In genomic region chr1:109373051-109373593, GRCh38 we compare ENCODE assay signal across 15 cellular contexts. TPM values are rescaled to one million over a fixed set of nuclear protein-coding genes. Genes with fewer than 3 reads are reported as not detected.
DNase-seq lines count a peak whose midpoint lies in the region; ATAC-seq and TF ChIP-seq lines count a peak whose summit lies in the region.
"Had no signal": no experiment of that assay in that cellular context is flagged by ENCODE, and none has a peak within 500 bp of the region (broad histone marks: within the 10 kb centered on the region; RNA-seq: fewer than 3 reads in every experiment).

No MANE protein-coding gene starts in this region.

- H3K36me3 Mint-ChIP-seq in type B pancreatic cell, result peaks cover 4% of the 10 kb centered on the region

- no peaks in the 10 kb centered on the region for H3K27me3 Mint-ChIP-seq in type B pancreatic cell

- H3K9me3 Mint-ChIP-seq in type B pancreatic cell, result no peaks in the 10 kb centered on the region

- H3K4me1 Mint-ChIP-seq in type B pancreatic cell (ENCODE audit: unreplicated experiment), result peaks cover 5% of the 10 kb centered on the region

- no peak overlapping the region for H3K27ac Mint-ChIP-seq in type B pancreatic cell

- peak; percentile 4 for DNase-seq in NOMO-1 treated with DMSO at 0.1 percent for 48 hours (lab: John Stamatoyannopoulos, UW; ENCODE audit: unreplicated experiment)
- DNase-seq in NOMO-1 (lab: John Stamatoyannopoulos, UW; ENCODE audit: unreplicated experiment in 2 of 2), result no peak
- no peak for DNase-seq in ascending aorta (ENCODE audit: low spot score in 2 of 2)
- no peak for DNase-seq in left lobe of liver (ENCODE audit: low spot score)
- DNase-seq in thyroid gland, result peak; percentile 43 to 48
- DNase-seq in DMS79 (lab: John Stamatoyannopoulos, UW), result no peak
- no peak for DNase-seq in type B pancreatic cell (ENCODE audit: extremely low spot score, unreplicated experiment)
- DNase-seq: DMS 273 treated with DMSO at 0.1 percent for 48 hours; effector memory CD4-positive, alpha-beta T cell; KBM-7; NCI-H1930; stimulated activated CD4-positive, alpha-beta T cell treated with anti-CD3 and anti-CD28 coated beads, Interleukin-4, amount 100 ng/mL, for 24 hours; stomach had no signal

- 43 to 53% methylated on average over 7 of the region's 7 CpGs for WGBS in thyroid gland, 2 donors

- TF ChIP-seq POLR2A in thyroid gland (IDR thresholded peaks at IDR 0.05), result no peak

- H3K4me1 ChIP-seq in ascending aorta (peaks cover 11 to 67% of the 10 kb centered on the region in 2 donors), thyroid gland (peaks cover 41 to 55% of the 10 kb centered on the region in 2 donors)

- H3K36me3 ChIP-seq in ascending aorta (peaks cover 0 to 3% of the 10 kb centered on the region in 2 donors), thyroid gland (no peaks in the 10 kb centered on the region)

- no peak for TF ChIP-seq CTCF in ascending aorta (IDR thresholded peaks at IDR 0.05)
- no peak for TF ChIP-seq CTCF in thyroid gland (IDR thresholded peaks at IDR 0.05)
- TF ChIP-seq CTCF in type B pancreatic cell (conservative IDR thresholded peaks at IDR 0.05), result no peak

- H3K27me3 ChIP-seq in ascending aorta (no peaks in the 10 kb centered on the region), thyroid gland (no peaks in the 10 kb centered on the region)
- H3K27me3 ChIP-seq: stomach had no signal

- ATAC-seq in left lobe of liver (peak; percentile 47), GM19324 (IDR thresholded peaks at IDR 0.05; ENCODE audit: low FRiP score, unreplicated experiment) (no peak)

- H3K4me3 ChIP-seq in ascending aorta (no peak overlapping the region), thyroid gland (replicated peaks in 1 of 3) (no peak overlapping the region)
- H3K4me3 ChIP-seq: lung, stomach had no signal

- intact Hi-C loops in ascending aorta (cut with DNase I), result no loop called here
- intact Hi-C loops in thyroid gland (cut with DNase I), result no loop called here

- H3K9me3 ChIP-seq in ascending aorta (no peaks in the 10 kb centered on the region), thyroid gland (no peaks in the 10 kb centered on the region)
- H3K9me3 ChIP-seq: stomach had no signal

- no peak overlapping the region for H3K4me3 Mint-ChIP-seq in type B pancreatic cell

- H3K27ac ChIP-seq in ascending aorta, result peak overlapping the region; percentile 87 to 92
- peak overlapping the region; percentile 75 to 91 (median 79) for H3K27ac ChIP-seq in thyroid gland

RNA-seq across cellular contexts. Expression of gene SORT1, which starts 24.6 kb away (rescaled TPM):
- total RNA-seq in ascending aorta (111 TPM), left lobe of liver (3.6 TPM), thyroid gland (100 to 1,000 TPM in 3 of 4 donors, 10 to 100 TPM in 1; 65.7 to 152 (median 137) TPM), type B pancreatic cell (ENCODE audit: low replicate concordance) (52.3 and 88.6 TPM in 2 replicates)

RNA-seq across cellular contexts. Expression of gene PSMA5, which starts 53.1 kb away (rescaled TPM):
- 2.6 TPM for total RNA-seq in ascending aorta
- 59.2 TPM for total RNA-seq in left lobe of liver
- total RNA-seq in thyroid gland, result 10 to 100 TPM; 25.1 to 35.7 (median 28.0) TPM
- 84.3 and 85.7 TPM in 2 replicates for total RNA-seq in type B pancreatic cell (ENCODE audit: low replicate concordance)

Comparison
In these comparisons a context has a peak if more than half of its experiments do, and no peak if none do; other contexts are left out.
1. DNase-seq: peak in NOMO-1 treated with DMSO at 0.1 percent for 48 hours (single experiment) and thyroid gland (2 of 2); none in NOMO-1 (0 of 2), ascending aorta (0 of 2), left lobe of liver (single experiment), DMS79 (single experiment) and type B pancreatic cell (single experiment).
2. RNA of gene SORT1, which starts 24.6 kb away (total RNA-seq): 65.7 to 152 TPM in thyroid gland, 111 TPM in ascending aorta (single experiment) and 52.3 to 88.6 TPM in type B pancreatic cell; 3.6 TPM in left lobe of liver (single experiment); every median in the first group is over 10 times any median in the second.